Comparison of ENCODE assay signal across 9 cellular contexts in genomic region chr18:26549103-26549485, GRCh38. TPM values are rescaled to one million over a fixed set of nuclear protein-coding genes. Genes with fewer than 3 reads are reported as not detected.
DNase-seq lines count a peak whose midpoint lies in the region; ATAC-seq and TF ChIP-seq lines count a peak whose summit lies in the region.
"Had no signal": no experiment of that assay in that cellular context is flagged by ENCODE, and none has a peak within 500 bp of the region (broad histone marks: within the 10 kb centered on the region; RNA-seq: fewer than 3 reads in every experiment).

No MANE protein-coding gene starts in this region.

- H3K27me3 ChIP-seq in GM23338 (ENCODE audit: insufficient read depth) (peaks cover 96% of the 10 kb centered on the region), SJCRH30 (no peaks in the 10 kb centered on the region), colonic mucosa (peaks cover 20% of the 10 kb centered on the region), liver (ENCODE audit: control insufficient read depth in 4 of 4, insufficient read depth in 4 of 4, low read length in 3 of 4) (peaks cover 0 to 4% (median 1%) of the 10 kb centered on the region in 4 donors), thoracic aorta (replicated peaks; ENCODE audit: insufficient read depth) (no peaks in the 10 kb centered on the region)

- peak; percentile 8 for DNase-seq in CD1c-positive myeloid dendritic cell (ENCODE audit: extremely low spot score)
- DNase-seq in GM23338 (ENCODE audit: low spot score) = peak; percentile 63
- DNase-seq in SJCRH30 = peak; percentile 22 to 44
- peak; percentile 52 for DNase-seq in colonic mucosa
- no peak for DNase-seq in thoracic aorta (ENCODE audit: low spot score)

- no peaks in the 10 kb centered on the region for H3K9me2 ChIP-seq in GM23338 (ENCODE audit: insufficient read depth)

- H3K4me3 ChIP-seq in GM23338 (peak overlapping the region; percentile 77), SJCRH30 (peak overlapping the region; percentile 72), colonic mucosa (peak overlapping the region; percentile 68), liver (ENCODE audit: low read depth in 1 of 3, low read length in 3 of 3) (peak overlapping the region; percentile 32 to 99 (median 89)), thoracic aorta (peak overlapping the region; percentile 93)
- H3K4me3 ChIP-seq: K562 had no signal

- 0 out of 2 replicates have a peak, but pooled peaks cover 17% of the 10 kb centered on the region for H4K20me1 ChIP-seq in GM23338 (replicated peaks; ENCODE audit: insufficient read depth)

- WGBS in liver = under 1% methylated on average over 36 of the region's 36 CpGs

- no peaks in the 10 kb centered on the region for H3K36me3 ChIP-seq in GM23338 (ENCODE audit: insufficient read depth)
- no peaks in the 10 kb centered on the region for H3K36me3 ChIP-seq in SJCRH30
- H3K36me3 ChIP-seq in colonic mucosa = no peaks in the 10 kb centered on the region
- no peaks in the 10 kb centered on the region for H3K36me3 ChIP-seq in liver (ENCODE audit: control insufficient read depth in 4 of 4, insufficient read depth in 3 of 4, low read depth in 1 of 4, low read length in 3 of 4)
- H3K36me3 ChIP-seq in thoracic aorta = no peaks in the 10 kb centered on the region

- no peak overlapping the region for H3K27ac ChIP-seq in GM23338 (ENCODE audit: low read depth)
- H3K27ac ChIP-seq in SJCRH30 = peak overlapping the region; percentile 37; the same call in 1 of the 2 replicates
- H3K27ac ChIP-seq in colonic mucosa = peak overlapping the region; percentile 46
- H3K27ac ChIP-seq in liver (ENCODE audit: low read depth in 1 of 2, low read length in 2 of 2) = no peak overlapping the region
- peak overlapping the region; percentile 53 to 67 for H3K27ac ChIP-seq in thoracic aorta

- H3K4me2 ChIP-seq in GM23338 = peak overlapping the region; percentile 89

- H3K9me3 Mint-ChIP-seq in GM23338 = no peaks in the 10 kb centered on the region; the same call in 2 of the 3 replicates

- TF ChIP-seq CTCF in GM23338 (conservative IDR thresholded peaks at IDR 0.05; ENCODE audit: low read depth in 2 of 2) = no peak
- no peak for TF ChIP-seq CTCF in colonic mucosa (IDR thresholded peaks at IDR 0.05)
- TF ChIP-seq CTCF in liver (IDR thresholded peaks at IDR 0.05; ENCODE audit: low read depth, low read length, missing input control) = no peak
- TF ChIP-seq CTCF in thoracic aorta (IDR thresholded peaks at IDR 0.05) = no peak

- peaks cover 38% of the 10 kb centered on the region for H3K4me1 Mint-ChIP-seq in GM23338

- no peak overlapping the region for H3K27ac Mint-ChIP-seq in GM23338

- H3K9me3 ChIP-seq in SJCRH30 (replicated peaks) = no peaks in the 10 kb centered on the region
- H3K9me3 ChIP-seq in colonic mucosa = no peaks in the 10 kb centered on the region
- no peaks in the 10 kb centered on the region for H3K9me3 ChIP-seq in liver (ENCODE audit: control insufficient read depth in 4 of 4, low read length in 3 of 4)
- no peaks in the 10 kb centered on the region for H3K9me3 ChIP-seq in thoracic aorta

- H3K4me1 ChIP-seq in GM23338 (ENCODE audit: insufficient read depth) (peaks cover 33% of the 10 kb centered on the region), SJCRH30 (no peaks in the 10 kb centered on the region), colonic mucosa (peaks cover 5% of the 10 kb centered on the region), liver (ENCODE audit: control insufficient read depth in 4 of 4, insufficient read depth in 4 of 4, low read length in 3 of 4) (peaks cover 19 to 50% (median 34%) of the 10 kb centered on the region in 4 donors), thoracic aorta (ENCODE audit: control insufficient read depth in 1 of 2, low read depth in 2 of 2) (peaks cover 5 to 51% of the 10 kb centered on the region in 2 donors)

- peak overlapping the region; percentile 88 for H2AFZ ChIP-seq in GM23338

- intact Hi-C loops in colonic mucosa (cut with DNase I) = loop anchor here (2.0 kb wide), 1 partner anchor 106 kb away; no protein-coding TSS in a partner anchor

- H3K9ac ChIP-seq in colonic mucosa (ENCODE audit: low read depth in 2 of 2, low read length in 2 of 2) (peak overlapping the region; percentile 12 to 66), liver (ENCODE audit: low read depth in 1 of 2, low read length in 2 of 2) (no peak overlapping the region)

- H3K4me3 Mint-ChIP-seq in GM23338 = peak overlapping the region; percentile 76

- peaks cover 19% of the 10 kb centered on the region for H3K79me2 ChIP-seq in GM23338 (replicated peaks; ENCODE audit: insufficient read depth)

- ATAC-seq in GM23338 (peak; percentile 7), thoracic aorta (ENCODE audit: insufficient number of reproducible peaks, low FRiP score, low read depth) (no peak), HG03571 (IDR thresholded peaks at IDR 0.05; ENCODE audit: unreplicated experiment) (no peak), GM19467 (IDR thresholded peaks at IDR 0.05; ENCODE audit: unreplicated experiment) (no peak)
- ATAC-seq: K562 had no signal

- H3K36me3 Mint-ChIP-seq in GM23338 (ENCODE audit: low read depth) = 0 out of 3 replicates have a peak, but pooled peaks cover 5% of the 10 kb centered on the region

- no peaks in the 10 kb centered on the region; the same call in 1 of the 2 replicates for H3F3A ChIP-seq in GM23338 (replicated peaks; ENCODE audit: low read depth)

- no peak for TF ChIP-seq RAD21 in liver (IDR thresholded peaks at IDR 0.05)

- peaks cover 66% of the 10 kb centered on the region for H3K27me3 Mint-ChIP-seq in GM23338 (ENCODE audit: insufficient read depth, low read depth, poor library complexity)

TF ChIP-seq in GM23338, 12 proteins besides CTCF, POLR2A, EP300 and RAD21 (continues in another document):
- no peak for TF ChIP-seq NANOG (IDR thresholded peaks at IDR 0.05; ENCODE audit: borderline replicate concordance)

TF ChIP-seq in liver, 16 proteins besides CTCF, POLR2A, EP300 and RAD21:
- TF ChIP-seq SP1 (IDR thresholded peaks at IDR 0.05) = no peak
- TF ChIP-seq GABPA (IDR thresholded peaks at IDR 0.05 in 1 of 2, conservative IDR thresholded peaks at IDR 0.05 in 1 of 2) = no peak
- TF ChIP-seq HNF4A (conservative IDR thresholded peaks at IDR 0.05) = no peak
- no peak for TF ChIP-seq HNF4G (IDR thresholded peaks at IDR 0.05)
- no peak for TF ChIP-seq ZBTB33 (IDR thresholded peaks at IDR 0.05)
- TF ChIP-seq JUND (IDR thresholded peaks at IDR 0.05) = no peak
- no peak for TF ChIP-seq FOXA1 (IDR thresholded peaks at IDR 0.05)
- no peak for TF ChIP-seq TAF1 (conservative IDR thresholded peaks at IDR 0.05)
- TF ChIP-seq ATF3 (IDR thresholded peaks at IDR 0.05) = no peak
- no peak for TF ChIP-seq MAX (IDR thresholded peaks at IDR 0.05)

RNA-seq across cellular contexts. Expression of gene KCTD1, which starts 0.7 kb away (rescaled TPM):
- 15.4 and 20.5 TPM in 2 replicates for total RNA-seq in GM23338 (2014; rRNA removed; shearing (Covaris generic))
- 7.1 and 8.9 TPM in 2 replicates for polyA plus RNA-seq in GM23338 (2016; fragmentation: Nextera tagmentation; extraction: Ambion mirVana)
- 9.5 and 9.7 TPM in 2 replicates for total RNA-seq in SJCRH30 (2014; rRNA removed; shearing (Covaris generic))
- 10 to 100 TPM; 13.3 to 13.6 TPM for total RNA-seq in colonic mucosa
- total RNA-seq in liver = 1 to 10 TPM; 1.7 to 2.9 TPM
- 1 to 10 TPM in 1 of 2 donors, under 1 TPM in 1; 0.78 to 2.3 TPM for polyA plus RNA-seq in liver
- 10 to 100 TPM; 13.4 to 14.7 TPM for total RNA-seq in thoracic aorta
- total RNA-seq: K562 had no signal
- polyA plus RNA-seq: K562 had no signal

Comparison
In these comparisons a context has a peak if more than half of its experiments do, and no peak if none do; other contexts are left out.
1. H3K27ac ChIP-seq: peak in SJCRH30 (single experiment), colonic mucosa (single experiment) and thoracic aorta (2 of 2); none in GM23338 (single experiment) and liver (0 of 2).
2. H3K9ac ChIP-seq: peak in colonic mucosa (2 of 2); none in liver (0 of 2).
3. Peak in every context shown above with its lines, with median percentiles within 50 percentile points of each other: H3K4me3 ChIP-seq.